In genomic region chr17:75109407-75110236, GRCh38 we compare ENCODE assay signal across 8 cellular contexts. TPM values are rescaled to one million over a fixed set of nuclear protein-coding genes. Genes with fewer than 3 reads are reported as not detected.
DNase-seq lines count a peak whose midpoint lies in the region; ATAC-seq, FAIRE-seq and TF ChIP-seq lines count a peak whose summit lies in the region.

Gene ARMC7 (plus strand): TSS chr17:75109969. CDS start chr17:75110289, 320 bp downstream.

- H3K27ac ChIP-seq in A673 (ENCODE audit: low read depth, low read length, poor library complexity, severe bottlenecking) = peak within 1 kb of the TSS; percentile 43
- no peak within 1 kb of the TSS for H3K27ac ChIP-seq in keratinocyte (ENCODE audit: control insufficient read depth, insufficient read depth, low read length)

- H4K20me1 ChIP-seq in keratinocyte (ENCODE audit: control insufficient read depth, extremely low read depth, insufficient read depth, low read length) = no peaks in the 10 kb centered on the region

- POLR2A ChIA-PET in A673 (lab: Charles Lee; ENCODE audit: low non-redundant PET) (interaction anchor here (0.5 kb wide), 1 partner anchor 9 kb away, joined by 5 read pairs; no protein-coding TSS in a partner anchor), WTC11 (lab: Charles Lee) (interaction anchor here (0.9 to 1.9 kb wide), 8 partner anchors 13 to 92 kb away, joined by 3 to 7 read pairs (median 4); partner anchors contain the start of genes NT5C and SLC16A5)

- peak within 1 kb of the TSS; percentile 94 for H3K27ac Mint-ChIP-seq in WTC11

- intact Hi-C loops in A673 (cut with micrococcal nuclease; ENCODE audit: unreplicated experiment) = loop anchor here (10.0 kb wide), 1 partner anchor 145 kb away; no protein-coding TSS in a partner anchor

- dilution Hi-C loops in keratinocyte (cut with MboI; ENCODE audit: extremely low pct_ligation_motif_present, low sequenced_read_pairs) = no loop called here

- H3K36me3 ChIP-seq in A673 (ENCODE audit: insufficient read depth, low read length, poor library complexity, severe bottlenecking) (no peaks in the 10 kb centered on the region), keratinocyte (ENCODE audit: control insufficient read depth in 2 of 2, extremely low read depth in 1 of 2, insufficient read depth in 2 of 2, low read length in 2 of 2) (peaks cover 0 to 1% of the 10 kb centered on the region in 2 experiments)

- peaks cover 10% of the 10 kb centered on the region for H3K36me3 Mint-ChIP-seq in WTC11

- H2AFZ ChIP-seq in keratinocyte (ENCODE audit: control insufficient read depth, low read length) = peak within 1 kb of the TSS; percentile 79

- no peaks in the 10 kb centered on the region for H3K9me3 Mint-ChIP-seq in WTC11

- H3K4me3 ChIP-seq in A673 (ENCODE audit: low read depth, low read length, poor library complexity, severe bottlenecking) (peak within 1 kb of the TSS; percentile 74), cardiac fibroblast (replicated peaks in 1 of 2; ENCODE audit: low read depth in 2 of 2, low read length in 2 of 2) (peak within 1 kb of the TSS; percentile 79 to 81), keratinocyte (ENCODE audit: control insufficient read depth in 2 of 3, extremely low read depth in 1 of 3, insufficient read depth in 2 of 3, low read depth in 1 of 3, low read length in 3 of 3) (peak within 1 kb of the TSS; percentile 65 to 78 (median 71))

- DNase-seq in A673 (ENCODE audit: low spot score) (peak; percentile 88), NCI-H2196 treated with DMSO at 0.1 percent for 48 hours (lab: John Stamatoyannopoulos, UW; ENCODE audit: unreplicated experiment) (peak; percentile 68), WTC11 (ENCODE audit: low spot score) (peak; percentile 95), cardiac fibroblast (ENCODE audit: low read depth in 2 of 2) (peak; percentile 77 to 83), keratinocyte (ENCODE audit: low read depth, low spot score) (no peak)
- peak; percentile 84 to 91 (median 90) for DNase-seq in stimulated activated CD4-positive, alpha-beta T cell treated with anti-CD3 and anti-CD28 coated beads, Interleukin-12 subunit alpha, Interleukin-12 subunit beta, amount 100 ng/mL, for 48 hours (ENCODE audit: low read depth in 2 of 3, low spot score in 1 of 3)

- peak within 1 kb of the TSS; percentile 75 for H3K4me2 ChIP-seq in keratinocyte (ENCODE audit: control insufficient read depth, extremely low read depth, insufficient read depth, low read depth, low read length)

- H3K9ac ChIP-seq in keratinocyte (ENCODE audit: control insufficient read depth, extremely low read depth, insufficient read depth, low read length) = peak within 1 kb of the TSS; percentile 65

- H3K4me3 Mint-ChIP-seq in WTC11 = peak within 1 kb of the TSS; percentile 90

- peaks cover 25% of the 10 kb centered on the region for H3K4me1 Mint-ChIP-seq in WTC11

- no TSS peak for BruUV-seq in A673 (replicated peaks; lab: Mats Ljungman, UMichigan)

- no peaks in the 10 kb centered on the region for H3K27me3 Mint-ChIP-seq in WTC11 (ENCODE audit: low read depth)

- H3K79me2 ChIP-seq in keratinocyte (ENCODE audit: control insufficient read depth, insufficient read depth, low read length) = no peaks in the 10 kb centered on the region

- FAIRE-seq in keratinocyte (lab: Jason Lieb, UNC) = no peak

- no peaks in the 10 kb centered on the region for H3K9me1 ChIP-seq in keratinocyte (ENCODE audit: control insufficient read depth, extremely low read depth, insufficient read depth, low read length)

- H3K9me3 ChIP-seq in A673 (ENCODE audit: low read depth, low read length, poor library complexity, severe bottlenecking) (no peaks in the 10 kb centered on the region), keratinocyte (ENCODE audit: control insufficient read depth, low read depth, low read length) (no peaks in the 10 kb centered on the region)

- no peak for TF ChIP-seq CTCF in A673 (conservative IDR thresholded peaks at IDR 0.05; ENCODE audit: low read depth, low read length)
- TF ChIP-seq CTCF in WTC11 (IDR thresholded peaks at IDR 0.05) = no peak
- TF ChIP-seq CTCF in cardiac fibroblast (IDR thresholded peaks at IDR 0.05; ENCODE audit: low read depth, low read length) = no peak
- no peak for TF ChIP-seq CTCF in keratinocyte (optimal IDR thresholded peaks at IDR 0.05 in 1 of 3, IDR thresholded peaks at IDR 0.05 in 1 of 3, conservative IDR thresholded peaks at IDR 0.05 in 1 of 3; ENCODE audit: extremely low read depth in 1 of 3, insufficient read depth in 2 of 3, low read length in 3 of 3)

- H3K27me3 ChIP-seq in A673 (replicated peaks; ENCODE audit: insufficient read depth, low read depth, low read length, poor library complexity) (no peaks in the 10 kb centered on the region), keratinocyte (ENCODE audit: control insufficient read depth, extremely low read depth, insufficient read depth, low read length) (no peaks in the 10 kb centered on the region)

- H3K4me1 ChIP-seq in A673 (ENCODE audit: insufficient read depth, low read length, poor library complexity, severe bottlenecking) = peaks cover 12% of the 10 kb centered on the region
- peaks cover 10% of the 10 kb centered on the region for H3K4me1 ChIP-seq in keratinocyte (ENCODE audit: control insufficient read depth, extremely low read depth, insufficient read depth, low read length)

- ATAC-seq in GM18868 (IDR thresholded peaks at IDR 0.05; ENCODE audit: unreplicated experiment) (peak; percentile 56), HG03139 (IDR thresholded peaks at IDR 0.05; ENCODE audit: unreplicated experiment) (peak; percentile 53), WTC11 (peak; percentile 68)

- CTCF ChIA-PET in A673 (lab: Charles Lee) (interaction anchor here (0.9 kb wide), 1 partner anchor 131 kb away, joined by 3 read pairs; no protein-coding TSS in a partner anchor), WTC11 (lab: Charles Lee) (interaction anchor here (0.6 to 2.0 kb wide), 14 partner anchors 14 to 161 kb away, joined by 3 to 11 read pairs (median 5); partner anchors contain the start of genes MIF4GD, NT5C and SLC16A5)

TF ChIP-seq in WTC11, 78 proteins besides CTCF, POLR2A, EP300 and RAD21 (continues in another document):
- TF ChIP-seq GABPB1 (CRISPR knock-in tag; IDR thresholded peaks at IDR 0.05) (0 out of 2 replicates have a peak, but pooled peaks have one; percentile 19), JUN (CRISPR knock-in tag; IDR thresholded peaks at IDR 0.05) (0 out of 2 replicates have a peak, but pooled peaks have one; percentile 29), SP1 (CRISPR knock-in tag; conservative IDR thresholded peaks at IDR 0.05) (peak; percentile 84), HMGXB4 (CRISPR knock-in tag; IDR thresholded peaks at IDR 0.05) (peak; percentile 50; the same call in 1 of the 2 replicates), ATF1 (CRISPR knock-in tag; IDR thresholded peaks at IDR 0.05) (no peak), TP53 (CRISPR knock-in tag; IDR thresholded peaks at IDR 0.05) (peak; percentile 27; the same call in 1 of the 2 replicates), MYBL2 (CRISPR knock-in tag; IDR thresholded peaks at IDR 0.05) (peak; percentile 50; the same call in 1 of the 2 replicates), MAX (CRISPR knock-in tag; IDR thresholded peaks at IDR 0.05) (peak; percentile 75), ZBTB43 (CRISPR knock-in tag; IDR thresholded peaks at IDR 0.05) (peak; percentile 40; the same call in 1 of the 2 replicates), E2F4 (CRISPR knock-in tag; IDR thresholded peaks at IDR 0.05; ENCODE audit: borderline replicate concordance, low read depth) (no peak), CBFB (CRISPR knock-in tag; IDR thresholded peaks at IDR 0.05; ENCODE audit: low read depth) (no peak)

RNA-seq across cellular contexts. Expression of gene ARMC7, which starts in this region (rescaled TPM):
- total RNA-seq in A673 (2021) = 11.8 and 12.3 TPM in 2 replicates
- total RNA-seq in WTC11 (2021) = 13.2 to 15.9 TPM (median 14.8 TPM) in 3 replicates
- 3.2 to 6.0 TPM (median 4.2 TPM) in 3 replicates for polyA plus RNA-seq in keratinocyte
- polyA plus RNA-seq in keratinocyte (2011; ENCODE audit: low read depth) = 1.8 TPM
- 3.5 and 4.7 TPM in 2 replicates for polyA plus RNA-seq in keratinocyte (2011; cell fraction: cytosol; rRNA removed)
- 8.7 and 10.6 TPM in 2 replicates for polyA plus RNA-seq in keratinocyte (2011; cell fraction: nucleus; rRNA removed)
- 5.9 and 6.3 TPM in 2 replicates for polyA plus RNA-seq in keratinocyte (2012; ENCODE audit: low replicate concordance)
- polyA minus RNA-seq in keratinocyte = 3.4 to 5.4 TPM (median 3.5 TPM) in 3 replicates
- polyA minus RNA-seq in keratinocyte (2011; cell fraction: cytosol; rRNA and poly(A)+ RNA removed) = 4.0 TPM
- polyA minus RNA-seq in keratinocyte (2011; cell fraction: nucleus; rRNA and poly(A)+ RNA removed) = 4.2 and 5.9 TPM in 2 replicates
